ENCODE assay signal across 8 cellular contexts in the genomic region with DNA sequence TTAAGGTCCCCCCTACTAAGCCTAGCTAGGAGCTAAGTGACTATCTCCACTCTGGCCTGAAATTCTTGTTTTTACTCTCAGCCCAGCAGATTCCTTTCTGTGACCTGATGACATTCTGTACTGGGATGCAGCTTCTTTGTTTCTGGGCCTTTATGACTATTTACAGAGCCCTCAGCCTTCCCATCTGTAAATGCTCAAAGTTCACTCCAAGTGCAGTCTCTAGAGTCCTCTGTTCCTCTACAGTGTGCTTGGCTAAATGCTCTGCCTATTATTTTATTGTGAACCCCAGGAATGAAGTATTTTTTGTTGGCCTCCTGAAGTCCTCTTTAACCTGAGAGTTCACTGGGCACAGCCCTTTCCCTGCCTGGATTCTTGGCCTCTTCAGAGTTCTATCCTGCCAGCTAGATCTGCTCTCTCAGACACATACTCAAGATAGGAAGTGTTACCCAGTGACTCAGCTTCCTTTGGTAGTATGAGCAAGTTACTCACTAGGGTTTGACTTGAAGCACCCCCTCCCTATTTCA.
A peak's percentile ranks its signal among the peaks of the same experiment; 100 is the strongest.
DNase-seq lines count a peak whose midpoint lies in the region; ATAC-seq, FAIRE-seq and TF ChIP-seq lines count a peak whose summit lies in the region.

No MANE protein-coding gene starts in this region.

- H4K20me1 ChIP-seq in K562 (replicated peaks; ENCODE audit: control insufficient read depth, insufficient read depth, low read length): no peaks in the 10 kb centered on the region

- TF ChIP-seq CTCF in K562 (IDR thresholded peaks at IDR 0.05 in 2 of 3, conservative IDR thresholded peaks at IDR 0.05 in 1 of 3; ENCODE audit: insufficient read depth in 2 of 3, low read depth in 1 of 3, low read length in 3 of 3): no peak
- no peak for TF ChIP-seq CTCF in neural crest cell (conservative IDR thresholded peaks at IDR 0.05)

- H3K4me1 ChIP-seq in K562 (replicated peaks in 1 of 2; ENCODE audit: control insufficient read depth in 2 of 2, insufficient read depth in 2 of 2, low read length in 2 of 2): no peaks in the 10 kb centered on the region; a peak in 1 of 5 replicates

- no peak overlapping the region for H3K9ac ChIP-seq in K562 (ENCODE audit: insufficient read depth in 1 of 2, low read depth in 2 of 2, low read length in 2 of 2)

- FAIRE-seq in GM19239 (lab: Jason Lieb, UNC) (peak; percentile 71), K562 (lab: Jason Lieb, UNC) (peak; percentile 11)

- no peak overlapping the region for H3K4me3 ChIP-seq in K562

- H3K4me1 Mint-ChIP-seq in neural crest cell: peaks cover 8% of the 10 kb centered on the region

- H3K4me2 ChIP-seq in K562 (ENCODE audit: insufficient read depth, low read length): no peak overlapping the region

- no peaks in the 10 kb centered on the region for H3K27me3 ChIP-seq in K562 (ENCODE audit: control insufficient read depth in 2 of 2, insufficient read depth in 2 of 2, low read length in 2 of 2)

- no peak for TF ChIP-seq POLR2A in K562 (conservative IDR thresholded peaks at IDR 0.05)

- no peak overlapping the region for H3K27ac ChIP-seq in K562 (ENCODE audit: extremely low read depth, low read depth, low read length)

- ATAC-seq in HG03025 (IDR thresholded peaks at IDR 0.05; ENCODE audit: low FRiP score, unreplicated experiment) (peak; percentile 65), K562 (peak; percentile 49; the same call in 2 of the 3 replicates)

- no peaks in the 10 kb centered on the region for H3K79me2 ChIP-seq in K562 (ENCODE audit: control insufficient read depth, insufficient read depth, low read length)

- TF ChIP-seq RAD21 in K562 (CRISPR knock-in tag; conservative IDR thresholded peaks at IDR 0.05 in 1 of 2, IDR thresholded peaks at IDR 0.05 in 1 of 2): no peak

- in situ Hi-C loops in K562 (cut with MboI): no loop called here

- peak overlapping the region; percentile 36; the same call in 1 of the 2 replicates for H2AFZ ChIP-seq in K562 (ENCODE audit: low read depth, low read length)

- H3K4me3 Mint-ChIP-seq in neural crest cell: no peak overlapping the region

- H3K27me3 Mint-ChIP-seq in neural crest cell (ENCODE audit: low read depth): no peaks in the 10 kb centered on the region

- no peaks in the 10 kb centered on the region for H3K36me3 ChIP-seq in K562 (ENCODE audit: control insufficient read depth, insufficient read depth, low read length)

- H3K9me1 ChIP-seq in K562 (ENCODE audit: control insufficient read depth, insufficient read depth, low read length): no peaks in the 10 kb centered on the region

- no peaks in the 10 kb centered on the region for H3K9me3 ChIP-seq in K562 (replicated peaks; ENCODE audit: control insufficient read depth, insufficient read depth, low read depth, low read length)

- no TSS peak for BruUV-seq in K562 (replicated peaks; lab: Mats Ljungman, UMichigan)

- TF ChIP-seq EP300 in K562 (IDR thresholded peaks at IDR 0.05; ENCODE audit: low read length): no peak

- CTCF ChIA-PET in K562 (lab: Yijun Ruan, JAX; ENCODE audit: low intra/inter-chr PET ratio): no interaction called here

- intact Hi-C loops in K562 (cut with micrococcal nuclease): no loop called here

- POLR2A ChIA-PET in K562 (lab: Yijun Ruan, JAX): interaction anchor here (0.7 to 1.6 kb wide), 2 partner anchors 16 to 19 kb away, joined by 3 read pairs; no protein-coding TSS in a partner anchor

- DNase-seq in GM19239 (ENCODE audit: insufficient read length, low spot score) (no peak), K562 (ENCODE audit: extremely low read depth in 1 of 4, low spot score in 3 of 4) (peak in 1 of 4 experiments; percentile 20), neural crest cell (ENCODE audit: low read depth, low spot score) (no peak), iPS-NIHi11 (ENCODE audit: low spot score) (no peak), NCI-H748 (lab: John Stamatoyannopoulos, UW; ENCODE audit: unreplicated experiment) (no peak), DMS153 treated with DMSO at 0.1 percent for 48 hours (lab: John Stamatoyannopoulos, UW; ENCODE audit: unreplicated experiment) (no peak)
- no peak for DNase-seq in effector CD8-positive, alpha-beta T cell (lab: John Stamatoyannopoulos, UW)

- peak overlapping the region; percentile 47 for H3K27ac Mint-ChIP-seq in neural crest cell (ENCODE audit: unreplicated experiment)

- H3K9me3 Mint-ChIP-seq in neural crest cell: peaks cover 7% of the 10 kb centered on the region

- H3K36me3 Mint-ChIP-seq in neural crest cell (ENCODE audit: low read depth): no peaks in the 10 kb centered on the region

TF ChIP-seq in K562, 482 proteins besides CTCF, POLR2A, EP300 and RAD21:
- TF ChIP-seq PHB (CRISPR knock-in tag; IDR thresholded peaks at IDR 0.05) (no peak), NFE2 (IDR thresholded peaks at IDR 0.05; ENCODE audit: low read depth) (peak; percentile 56)
TF ChIP-seq in K562: peak in this region for 1.
